In the genomic region with DNA sequence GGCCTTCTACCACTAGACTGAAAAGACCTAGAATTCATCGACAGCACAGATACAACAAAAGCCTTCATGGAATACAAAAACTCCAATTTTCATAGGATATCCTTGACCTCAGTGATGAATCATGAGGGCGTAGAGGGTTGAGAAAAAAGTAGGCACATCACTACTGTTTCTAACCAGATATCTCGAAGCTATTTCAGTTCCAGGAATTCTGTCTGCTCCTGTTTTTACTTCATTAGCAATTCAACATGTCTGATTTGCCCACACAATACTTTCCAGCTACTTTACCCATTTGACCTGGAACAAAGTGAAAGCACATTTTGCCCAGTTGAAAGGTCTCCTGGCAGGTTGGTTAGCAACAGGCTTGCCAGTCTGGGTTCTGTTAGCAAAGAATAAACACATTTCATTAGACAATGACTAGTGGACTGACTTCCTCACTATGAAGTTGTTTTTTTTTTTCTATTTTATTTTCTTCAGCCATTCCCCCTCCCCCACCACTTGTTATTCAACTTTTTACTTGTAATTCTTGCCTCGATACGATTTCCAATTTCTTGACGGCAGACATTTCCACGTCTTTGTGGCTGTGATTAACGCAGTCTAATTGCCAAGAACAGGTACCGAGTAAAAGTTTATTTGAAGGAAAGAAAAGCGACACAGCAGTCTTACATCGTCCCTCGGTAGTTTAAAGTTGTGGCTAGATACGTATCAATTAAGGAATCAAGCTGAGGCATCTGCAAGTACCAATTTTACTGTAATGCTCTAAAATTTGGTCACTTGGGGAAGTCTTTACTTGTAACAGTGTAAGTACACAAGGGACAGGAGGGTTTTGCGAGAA, we compare ENCODE assay signal across 8 cellular contexts. TPM values are rescaled to one million over a fixed set of nuclear protein-coding genes. Genes with fewer than 3 reads are reported as not detected.
A peak's percentile ranks its signal among the peaks of the same experiment; 100 is the strongest.
DNase-seq lines count a peak whose midpoint lies in the region; ATAC-seq and TF ChIP-seq lines count a peak whose summit lies in the region.

No MANE protein-coding gene starts in this region.

- peaks cover 26% of the 10 kb centered on the region for H3K4me1 Mint-ChIP-seq in activated T-cell treated with anti-CD3 and anti-CD28 coated beads, Interleukin-2, amount 50 U/mL, for 24 hours (ENCODE audit: low read depth)

- intact Hi-C loops in dorsolateral prefrontal cortex (cut with DNase I) (loop anchor here (5.0 to 10.0 kb wide), 4 partner anchors 132 to 702 kb away; no protein-coding TSS in a partner anchor), posterior cingulate gyrus (cut with DNase I) (loop anchor here (5.0 to 10.0 kb wide), 3 partner anchors 200 to 702 kb away; no protein-coding TSS in a partner anchor)

- H3K4me3 ChIP-seq in dorsolateral prefrontal cortex (peak overlapping the region; percentile 60 to 99 (median 91)), muscle layer of duodenum (ENCODE audit: low read depth in 1 of 2, low read length in 2 of 2) (peak overlapping the region; percentile 91 to 95)

- H3K9me3 Mint-ChIP-seq in activated T-cell treated with anti-CD3 and anti-CD28 coated beads, Interleukin-2, amount 50 U/mL, for 24 hours: no peaks in the 10 kb centered on the region

- H3K27me3 ChIP-seq in dorsolateral prefrontal cortex: no peaks in the 10 kb centered on the region
- H3K27me3 ChIP-seq in muscle layer of duodenum (ENCODE audit: low read depth, low read length): no peaks in the 10 kb centered on the region

- peak overlapping the region; percentile 96 for H3K4me3 Mint-ChIP-seq in activated T-cell treated with anti-CD3 and anti-CD28 coated beads, Interleukin-2, amount 50 U/mL, for 24 hours

- no peaks in the 10 kb centered on the region for H3K36me3 ChIP-seq in muscle layer of duodenum (ENCODE audit: control insufficient read depth in 1 of 2, insufficient read depth in 2 of 2, low read length in 2 of 2)

- no peak for DNase-seq in activated T-cell treated with anti-CD3 and anti-CD28 coated beads, Interleukin-2, amount 50 U/mL, for 24 hours
- no peak for DNase-seq in activated T-cell treated with anti-CD3 and anti-CD28 coated beads for 4 hours
- peak; percentile 51 for DNase-seq in RPMI8226
- no peak for DNase-seq in dorsolateral prefrontal cortex
- no peak for DNase-seq in NCI-H510A (lab: John Stamatoyannopoulos, UW)
- no peak for DNase-seq in posterior cingulate gyrus

- H3K36me3 Mint-ChIP-seq in activated T-cell treated with anti-CD3 and anti-CD28 coated beads, Interleukin-2, amount 50 U/mL, for 24 hours (ENCODE audit: low read depth): peaks cover 8% of the 10 kb centered on the region

- H3K4me1 ChIP-seq in muscle layer of duodenum (ENCODE audit: control insufficient read depth in 1 of 2, insufficient read depth in 2 of 2, low read length in 2 of 2): peaks cover 12 to 14% of the 10 kb centered on the region in 2 donors

- peak overlapping the region; percentile 98 for H3K27ac Mint-ChIP-seq in activated T-cell treated with anti-CD3 and anti-CD28 coated beads, Interleukin-2, amount 50 U/mL, for 24 hours

- H3K27ac ChIP-seq in dorsolateral prefrontal cortex (peak overlapping the region; percentile 88 to 100 (median 99)), muscle layer of duodenum (ENCODE audit: low read length) (peak overlapping the region; percentile 99)

- H3K27me3 Mint-ChIP-seq in activated T-cell treated with anti-CD3 and anti-CD28 coated beads, Interleukin-2, amount 50 U/mL, for 24 hours: no peaks in the 10 kb centered on the region

- H3K9me3 ChIP-seq in muscle layer of duodenum (ENCODE audit: control insufficient read depth in 1 of 2, low read length in 2 of 2): no peaks in the 10 kb centered on the region

- no peak for TF ChIP-seq CTCF in dorsolateral prefrontal cortex (IDR thresholded peaks at IDR 0.05 in 54 of 56, conservative IDR thresholded peaks at IDR 0.05 in 2 of 56; ENCODE audit: low read depth in 1 of 56, partially characterized antibody in 56 of 56)

- ATAC-seq in activated CD4-positive, CD25-positive, alpha-beta regulatory T cell treated with anti-CD3 and anti-CD28 coated beads, Interleukin-2, amount 50 U/mL, for 24 hours: no peak

RNA-seq across cellular contexts. Expression of a gene that starts 4.0 kb away (rescaled TPM):
- 100 to 1,000 TPM in 64 of 120 experiments, 10 to 100 TPM in 56; 44.0 to 166 (median 102) TPM for total RNA-seq in dorsolateral prefrontal cortex
